In genomic region chr13:65488606-65489005, GRCh38 we compare ENCODE assay signal across 30 cellular contexts.
DNase-seq lines count a peak whose midpoint lies in the region; ATAC-seq, FAIRE-seq and TF ChIP-seq lines count a peak whose summit lies in the region.
"Had no signal": no experiment of that assay in that cellular context is flagged by ENCODE, and none has a peak within 500 bp of the region (broad histone marks: within the 10 kb centered on the region; RNA-seq: fewer than 3 reads in every experiment).

No MANE protein-coding gene starts in this region.

- ATAC-seq in IMR-90 (ENCODE audit: low read depth) (no peak), GM12878 (peak; percentile 84), HG03025 (IDR thresholded peaks at IDR 0.05; ENCODE audit: low FRiP score, unreplicated experiment) (no peak), GM21529 (IDR thresholded peaks at IDR 0.05; ENCODE audit: unreplicated experiment) (no peak)
- ATAC-seq: CD8-positive, alpha-beta T cell; left lobe of liver; sciatic nerve; WTC11 had no signal

- H3K4me1 ChIP-seq in IMR-90 (ENCODE audit: control insufficient read depth, insufficient read depth, low read length), result no peaks in the 10 kb centered on the region
- peaks cover 3% of the 10 kb centered on the region; the same call in 1 of the 2 replicates for H3K4me1 ChIP-seq in OCI-LY3 (ENCODE audit: low read length)
- no peaks in the 10 kb centered on the region for H3K4me1 ChIP-seq in GM12878 (ENCODE audit: control insufficient read depth, insufficient read depth, low read length)
- H3K4me1 ChIP-seq: ascending aorta, Peyer's patch had no signal

- no peak overlapping the region for H4K5ac ChIP-seq in IMR-90 (ENCODE audit: low read depth, low read length)

- no peaks in the 10 kb centered on the region for H3K79me2 ChIP-seq in OCI-LY3 (ENCODE audit: low read length)
- no peaks in the 10 kb centered on the region for H3K79me2 ChIP-seq in GM12878 (ENCODE audit: control insufficient read depth, insufficient read depth, low read length)

- no peak overlapping the region for H2AK9ac ChIP-seq in IMR-90 (replicated peaks; ENCODE audit: low read depth, low read length, poor library complexity)

- no peak overlapping the region for H3K27ac Mint-ChIP-seq in type B pancreatic cell
- H3K27ac Mint-ChIP-seq: activated CD4-positive, alpha-beta T cell treated with anti-CD3 and anti-CD28 coated beads, Interleukin-2, amount 10 ng/mL, durations not matched to agents 7 days and 5 days; activated naive CD8-positive, alpha-beta T cell treated with anti-CD3 and anti-CD28 coated beads, Interleukin-2, amount 10 ng/mL, durations not matched to agents 7 days and 5 days; B cell; CD8-positive, alpha-beta T cell; stimulated activated naive CD8-positive, alpha-beta T cell treated with anti-CD3 and anti-CD28 coated beads, Interleukin-15, Interleukin-2, amounts not matched to agents 100 ng/mL and 50 ng/mL, for 24 hours; T-helper 2 cell treated with Interferon-gamma antibody and Interleukin-4, amounts not matched to agents 5 μg/mL and 100 μg/mL, for 36 hours; WTC11 had no signal

- DNase-seq in AML-193 (lab: John Stamatoyannopoulos, UW), result peak; percentile 76 to 80
- DNase-seq in IMR-90, result no peak
- DNase-seq in GM12878 (ENCODE audit: low read depth, low spot score), result no peak
- no peak for DNase-seq in T-helper 1 cell
- DNase-seq in type B pancreatic cell (ENCODE audit: extremely low spot score, unreplicated experiment), result no peak
- DNase-seq: activated CD4-positive, alpha-beta T cell treated with anti-CD3 and anti-CD28 coated beads, Interleukin-2, amount 10 ng/mL, durations not matched to agents 7 days and 5 days; activated effector memory CD4-positive, alpha-beta T cell treated with anti-CD3 and anti-CD28 coated beads, Interleukin-2, amount 50 U/mL, for 16 hours; activated naive CD8-positive, alpha-beta T cell treated with anti-CD3 and anti-CD28 coated beads, Interleukin-2, amount 10 ng/mL, durations not matched to agents 7 days and 5 days; CD8-positive, alpha-beta T cell; effector memory CD4-positive, alpha-beta T cell; EL; erythroblast; KBM-7; NCI-H510A; Peyer's patch; SHP77 treated with DMSO at 0.1 percent for 48 hours; stimulated activated CD8-positive, alpha-beta memory T cell treated with anti-CD3 and anti-CD28 coated beads, Interleukin-4, amount 100 ng/mL, for 48 hours had no signal

- H2BK120ac ChIP-seq in IMR-90 (ENCODE audit: low read depth, low read length), result no peak overlapping the region

- no peak overlapping the region for H3K18ac ChIP-seq in IMR-90 (ENCODE audit: low read depth, low read length)

- H2BK15ac ChIP-seq in IMR-90 (ENCODE audit: low read depth, low read length), result no peak overlapping the region

- SMC1A ChIA-PET in GM12878 (lab: Charles Lee; ENCODE audit: uncharacterized antibody, unreplicated experiment), result interaction anchor here (0.7 to 2.7 kb wide), 9 partner anchors 9 to 149 kb away, joined by 3 to 10 read pairs (median 3); no protein-coding TSS in a partner anchor

- TF ChIP-seq EP300 in GM12878 (IDR thresholded peaks at IDR 0.05; ENCODE audit: borderline replicate concordance in 1 of 2, control insufficient read depth in 1 of 2, low read depth in 2 of 2, low read length in 2 of 2), result no peak

- FAIRE-seq in GM12878 (lab: Jason Lieb, UNC), result no peak
- FAIRE-seq: GM12891 had no signal

- TF ChIP-seq RAD21 in IMR-90 (IDR thresholded peaks at IDR 0.05; ENCODE audit: low read length) (no peak), GM12878 (IDR thresholded peaks at IDR 0.05; ENCODE audit: insufficient read depth, low read depth, low read length) (no peak)

- H3K9me3 ChIP-seq in IMR-90 (ENCODE audit: control insufficient read depth, insufficient read depth, low read length) (no peaks in the 10 kb centered on the region), OCI-LY3 (ENCODE audit: insufficient read depth, low read length) (no peaks in the 10 kb centered on the region), GM12878 (replicated peaks; ENCODE audit: control insufficient read depth, insufficient read depth, low read length) (no peaks in the 10 kb centered on the region)
- H3K9me3 ChIP-seq: ascending aorta, Peyer's patch had no signal

- H3K4me2 ChIP-seq in IMR-90 (ENCODE audit: low read depth, low read length), result no peak overlapping the region
- H3K4me2 ChIP-seq in OCI-LY3 (ENCODE audit: low read length), result no peak overlapping the region
- H3K4me2 ChIP-seq in GM12878 (ENCODE audit: control insufficient read depth, insufficient read depth), result no peak overlapping the region

- intact Hi-C loops in IMR-90 (cut with micrococcal nuclease) (no loop called here), GM12878 (cut with micrococcal nuclease; ENCODE audit: unreplicated experiment) (no loop called here)

- CTCF ChIA-PET in IMR-90 (lab: Yijun Ruan, JAX) (interaction anchor here (0.7 kb wide), 1 partner anchor 16 kb away, joined by 3 read pairs; no protein-coding TSS in a partner anchor), GM12878 (lab: Yijun Ruan, JAX) (interaction anchor here (0.7 to 1.3 kb wide), 3 partner anchors 11 to 66 kb away, joined by 3 read pairs; no protein-coding TSS in a partner anchor)

- no peak overlapping the region for H2BK20ac ChIP-seq in IMR-90 (ENCODE audit: low read depth, low read length)

- POLR2A ChIA-PET in IMR-90 (lab: Charles Lee; ENCODE audit: unreplicated experiment), result no interaction called here
- POLR2A ChIA-PET in GM12878 (lab: Charles Lee), result no interaction called here

- H3K27ac ChIP-seq in IMR-90 (ENCODE audit: insufficient read depth, low read length) (no peak overlapping the region), OCI-LY3 (ENCODE audit: low read length) (no peak overlapping the region), GM12878 (ENCODE audit: control insufficient read depth, insufficient read depth) (no peak overlapping the region)
- H3K27ac ChIP-seq: ascending aorta, cardiac muscle cell, coronary artery, Peyer's patch had no signal

- H4K91ac ChIP-seq in IMR-90 (ENCODE audit: insufficient read depth, low read depth, low read length), result no peak overlapping the region

- H3K9me1 ChIP-seq in IMR-90 (ENCODE audit: insufficient read depth, low read length), result 0 out of 2 replicates have a peak, but pooled peaks cover 3% of the 10 kb centered on the region

- no peak overlapping the region for H2AK5ac ChIP-seq in IMR-90 (ENCODE audit: low read depth, low read length)

- TF ChIP-seq CTCF in IMR-90 (conservative IDR thresholded peaks at IDR 0.05; ENCODE audit: low read depth, low read length) (no peak), OCI-LY3 (IDR thresholded peaks at IDR 0.05; ENCODE audit: low read depth, low read length) (no peak), GM12878 (IDR thresholded peaks at IDR 0.05 in 2 of 3, conservative IDR thresholded peaks at IDR 0.05 in 1 of 3; ENCODE audit: control insufficient read depth in 2 of 3, extremely low read depth in 1 of 3, insufficient read depth in 1 of 3, low read depth in 3 of 3, low read length in 3 of 3) (no peak), type B pancreatic cell (conservative IDR thresholded peaks at IDR 0.05) (no peak)

- dilution Hi-C loops in IMR-90 (cut with HindIII; ENCODE audit: low sequenced_read_pairs, unreplicated experiment), result no loop called here

- H3K4ac ChIP-seq in IMR-90 (ENCODE audit: low read depth, low read length), result no peak overlapping the region

- no peak overlapping the region for H3K23ac ChIP-seq in IMR-90 (ENCODE audit: low read depth, low read length)

- no peak overlapping the region for H2BK5ac ChIP-seq in IMR-90 (ENCODE audit: low read depth, low read length, poor library complexity, severe bottlenecking)

- no peak overlapping the region for H3K14ac ChIP-seq in IMR-90 (replicated peaks; ENCODE audit: low read depth, low read length)

- no peaks in the 10 kb centered on the region for H3K79me1 ChIP-seq in IMR-90 (ENCODE audit: low read depth in 1 of 2, low read length in 2 of 2)

- no peak overlapping the region for H4K8ac ChIP-seq in IMR-90 (ENCODE audit: low read depth in 2 of 2, low read length in 2 of 2)

- 43% methylated on average over 1 of the region's 3 CpGs; no CpG with 5 or more reads in 1 of the 2 experiments for WGBS in IMR-90 (ENCODE audit: extremely low coverage in 2 of 2, insufficient read length in 1 of 2), 2 experiments
- WGBS in GM12878 (ENCODE audit: insufficient coverage, insufficient replicate concordance, low lambda C conversion rate, missing lambda C conversion rate), result 0% methylated on average over 3 of the region's 3 CpGs

- H4K20me1 ChIP-seq in IMR-90 (ENCODE audit: insufficient read depth, low read length) (no peaks in the 10 kb centered on the region), OCI-LY3 (ENCODE audit: insufficient read depth, low read length) (no peaks in the 10 kb centered on the region), GM12878 (ENCODE audit: control insufficient read depth, insufficient read depth) (no peaks in the 10 kb centered on the region)

- H3K27me3 Mint-ChIP-seq in type B pancreatic cell, result no peaks in the 10 kb centered on the region
- H3K27me3 Mint-ChIP-seq: activated CD4-positive, alpha-beta T cell treated with anti-CD3 and anti-CD28 coated beads, Interleukin-2, amount 10 ng/mL, durations not matched to agents 7 days and 5 days; activated naive CD8-positive, alpha-beta T cell treated with anti-CD3 and anti-CD28 coated beads, Interleukin-2, amount 10 ng/mL, durations not matched to agents 7 days and 5 days; B cell; stimulated activated naive CD8-positive, alpha-beta T cell treated with anti-CD3 and anti-CD28 coated beads, Interleukin-15, Interleukin-2, amounts not matched to agents 100 ng/mL and 50 ng/mL, for 24 hours had no signal

- H3K36me3 ChIP-seq in IMR-90 (ENCODE audit: control insufficient read depth, insufficient read depth, low read length) (no peaks in the 10 kb centered on the region), OCI-LY3 (replicated peaks; ENCODE audit: low read depth, low read length) (no peaks in the 10 kb centered on the region), GM12878 (ENCODE audit: control insufficient read depth in 2 of 2, insufficient read depth in 2 of 2, low read length in 1 of 2) (no peaks in the 10 kb centered on the region)
- H3K36me3 ChIP-seq: ascending aorta, cardiac muscle cell, Peyer's patch had no signal

- peak overlapping the region; percentile 84 for H2AFZ ChIP-seq in IMR-90 (replicated peaks; ENCODE audit: low read length, poor library complexity)
- 0 out of 2 replicates have a peak overlapping the region, but pooled peaks have one; percentile 22 for H2AFZ ChIP-seq in OCI-LY3 (ENCODE audit: low read depth, low read length)
- no peak overlapping the region for H2AFZ ChIP-seq in GM12878 (ENCODE audit: control insufficient read depth, low read depth, low read length)

- H3K27me3 ChIP-seq in IMR-90 (ENCODE audit: control insufficient read depth, insufficient read depth, low read length), result no peaks in the 10 kb centered on the region
- H3K27me3 ChIP-seq in OCI-LY3 (ENCODE audit: low read depth, low read length), result no peaks in the 10 kb centered on the region
- H3K27me3 ChIP-seq in GM12878 (replicated peaks in 1 of 2; ENCODE audit: control insufficient read depth in 2 of 2, insufficient read depth in 2 of 2, low read length in 1 of 2), result no peaks in the 10 kb centered on the region
- H3K27me3 ChIP-seq: ascending aorta, cardiac muscle cell, Peyer's patch had no signal

- no peaks in the 10 kb centered on the region for H3K9me3 Mint-ChIP-seq in type B pancreatic cell

- H3K4me1 Mint-ChIP-seq in type B pancreatic cell (ENCODE audit: unreplicated experiment), result no peaks in the 10 kb centered on the region
- H3K4me1 Mint-ChIP-seq: activated CD4-positive, alpha-beta T cell treated with anti-CD3 and anti-CD28 coated beads, Interleukin-2, amount 10 ng/mL, durations not matched to agents 7 days and 5 days; activated naive CD8-positive, alpha-beta T cell treated with anti-CD3 and anti-CD28 coated beads, Interleukin-2, amount 10 ng/mL, durations not matched to agents 7 days and 5 days; B cell had no signal

- H3K9ac ChIP-seq in IMR-90 (ENCODE audit: low read depth, low read length), result no peak overlapping the region
- no peak overlapping the region for H3K9ac ChIP-seq in OCI-LY3 (ENCODE audit: low read length)
- no peak overlapping the region for H3K9ac ChIP-seq in GM12878 (ENCODE audit: control insufficient read depth, insufficient read depth, low read length)

- H3K36me3 Mint-ChIP-seq in type B pancreatic cell, result no peaks in the 10 kb centered on the region
- H3K36me3 Mint-ChIP-seq: activated naive CD8-positive, alpha-beta T cell treated with anti-CD3 and anti-CD28 coated beads, Interleukin-2, amount 10 ng/mL, durations not matched to agents 7 days and 5 days; CD8-positive, alpha-beta T cell; WTC11 had no signal

- no peak overlapping the region for H3K4me3 ChIP-seq in IMR-90 (ENCODE audit: insufficient read depth, low read depth, low read length)
- no peak overlapping the region for H3K4me3 ChIP-seq in OCI-LY3 (ENCODE audit: low read length)
- no peak overlapping the region for H3K4me3 ChIP-seq in GM12878
- H3K4me3 ChIP-seq: ascending aorta, cardiac muscle cell, coronary artery, Peyer's patch had no signal

- no TSS peak for BruUV-seq in IMR-90 (replicated peaks; lab: Mats Ljungman, UMichigan)
- no TSS peak for BruUV-seq in GM12878 (replicated peaks; lab: Mats Ljungman, UMichigan)

- RAD21 ChIA-PET in GM12878 (lab: Charles Lee; ENCODE audit: unreplicated experiment), result interaction anchor here (1.0 to 1.7 kb wide), 2 partner anchors 42 to 64 kb away, joined by 3 to 5 read pairs; no protein-coding TSS in a partner anchor

- no peak overlapping the region for H3K4me3 Mint-ChIP-seq in type B pancreatic cell
- H3K4me3 Mint-ChIP-seq: activated CD4-positive, alpha-beta T cell treated with anti-CD3 and anti-CD28 coated beads, Interleukin-2, amount 10 ng/mL, durations not matched to agents 7 days and 5 days; activated naive CD8-positive, alpha-beta T cell treated with anti-CD3 and anti-CD28 coated beads, Interleukin-2, amount 10 ng/mL, durations not matched to agents 7 days and 5 days; B cell; CD8-positive, alpha-beta T cell; stimulated activated naive CD8-positive, alpha-beta T cell treated with anti-CD3 and anti-CD28 coated beads, Interleukin-15, Interleukin-2, amounts not matched to agents 100 ng/mL and 50 ng/mL, for 24 hours; T-helper 2 cell treated with Interferon-gamma antibody and Interleukin-4, amounts not matched to agents 5 μg/mL and 100 μg/mL, for 36 hours; WTC11 had no signal

- in situ Hi-C loops in IMR-90 (cut with MboI; ENCODE audit: low sequenced_read_pairs) (no loop called here), GM12878 (cut with MboI) (no loop called here)

- H3K56ac ChIP-seq in IMR-90 (ENCODE audit: extremely low read depth, insufficient read depth, low read length), result no peak overlapping the region

- no peak for TF ChIP-seq POLR2A in IMR-90 (IDR thresholded peaks at IDR 0.05; ENCODE audit: low read depth, low read length)
- TF ChIP-seq POLR2A in GM12878 (IDR thresholded peaks at IDR 0.05; ENCODE audit: low read depth, low read length), result no peak

Comparison
In these comparisons a context has a peak if more than half of its experiments do, and no peak if none do; other contexts are left out.
1. DNase-seq: peak in AML-193 (2 of 2); none in IMR-90 (single experiment), GM12878 (single experiment), T-helper 1 cell (0 of 5) and type B pancreatic cell (single experiment).